16 cellular contexts compared by ENCODE assay signal in genomic region chr5:171963416-171963815, GRCh38.
"Had no signal": no experiment of that assay in that cellular context is flagged by ENCODE, and none has a peak within 500 bp of the region (broad histone marks: within the 10 kb centered on the region; RNA-seq: fewer than 3 reads in every experiment).

No MANE protein-coding gene starts in this region.

- H3K36me3 ChIP-seq: vagina had no signal

- H3K27me3 Mint-ChIP-seq: activated CD4-positive, alpha-beta memory T cell treated with anti-CD3 and anti-CD28 coated beads for 36 hours; activated T-helper 17 cell treated with anti-CD3 and anti-CD28 coated beads, Interleukin-2, amount 50 U/mL, for 72 hours; naive thymus-derived CD8-positive, alpha-beta T cell had no signal

- H3K9me3 ChIP-seq: stomach, vagina had no signal

- ATAC-seq: activated T-helper 17 cell treated with anti-CD3 and anti-CD28 coated beads, Interleukin-2, amount 50 U/mL, for 72 hours; naive thymus-derived CD8-positive, alpha-beta T cell; sciatic nerve had no signal

- H3K27ac Mint-ChIP-seq: activated CD4-positive, alpha-beta memory T cell treated with anti-CD3 and anti-CD28 coated beads for 36 hours; activated T-helper 17 cell treated with anti-CD3 and anti-CD28 coated beads, Interleukin-2, amount 50 U/mL, for 72 hours had no signal

- H3K9ac ChIP-seq: parathyroid adenoma had no signal

- H3K4me3 ChIP-seq: smooth muscle cell, stomach, vagina had no signal

- DNase-seq: activated CD4-positive, alpha-beta memory T cell treated with anti-CD3 and anti-CD28 coated beads for 36 hours; activated CD4-positive, CD25-positive, alpha-beta regulatory T cell treated with anti-CD3 and anti-CD28 coated beads, Interleukin-2, amount 50 U/mL, for 72 hours; activated naive CD4-positive, alpha-beta T cell; activated T-cell treated with anti-CD3 and anti-CD28 coated beads, Interleukin-2, amount 50 U/mL, for 1 hour; dermis blood vessel endothelial cell; naive thymus-derived CD8-positive, alpha-beta T cell; stimulated activated CD4-positive, alpha-beta T cell treated with anti-CD3 and anti-CD28 coated beads, Interleukin-4, amount 100 ng/mL, for 1 hour; stomach; T-helper 1 cell; T1000; trophoblast cell had no signal

- H3K9me3 Mint-ChIP-seq: activated CD4-positive, alpha-beta memory T cell treated with anti-CD3 and anti-CD28 coated beads for 36 hours; activated T-helper 17 cell treated with anti-CD3 and anti-CD28 coated beads, Interleukin-2, amount 50 U/mL, for 72 hours; naive thymus-derived CD8-positive, alpha-beta T cell had no signal

- H3K27me3 ChIP-seq: stomach, vagina had no signal

- H3K27ac ChIP-seq: parathyroid adenoma, stomach, vagina had no signal

- H2AFZ ChIP-seq: parathyroid adenoma had no signal

- H3K4me3 Mint-ChIP-seq: activated CD4-positive, alpha-beta memory T cell treated with anti-CD3 and anti-CD28 coated beads for 36 hours had no signal

- H3K4me2 ChIP-seq: smooth muscle cell had no signal
